ENCODE assay signal across 10 cellular contexts in genomic region chr10:101987136-101987535, GRCh38.
"Had no signal": no experiment of that assay in that cellular context is flagged by ENCODE, and none has a peak within 500 bp of the region (broad histone marks: within the 10 kb centered on the region; RNA-seq: fewer than 3 reads in every experiment).

No MANE protein-coding gene starts in this region.

- ATAC-seq: activated naive CD8-positive, alpha-beta T cell treated with anti-CD3 and anti-CD28 coated beads, Interleukin-2, amount 50 U/mL, for 24 hours; gastrocnemius medialis had no signal

- H3K4me1 ChIP-seq: gastrocnemius medialis had no signal

- H3K9me3 ChIP-seq: gastrocnemius medialis, heart left ventricle had no signal

- DNase-seq: activated CD4-positive, alpha-beta T cell treated with anti-CD3 and anti-CD28 coated beads, Interleukin-2, amount 10 ng/mL, durations not matched to agents 7 days and 5 days; activated CD4-positive, CD25-positive, alpha-beta regulatory T cell; activated CD8-positive, alpha-beta memory T cell treated with anti-CD3 and anti-CD28 coated beads, Interleukin-2, amount 50 U/mL, for 48 hours; activated gamma-delta T cell treated with Interleukin-2 at 50 U/mL for 16 hours; activated naive CD8-positive, alpha-beta T cell treated with anti-CD3 and anti-CD28 coated beads, Interleukin-2, amount 50 U/mL, for 24 hours; gastrocnemius medialis; stimulated activated CD4-positive, alpha-beta T cell treated with anti-CD3 and anti-CD28 coated beads, Interleukin-12 subunit alpha, Interleukin-12 subunit beta, amount 100 ng/mL, for 4 hours; stimulated activated CD4-positive, alpha-beta T cell treated with anti-CD3 and anti-CD28 coated beads, Interleukin-2, amount 100 ng/mL, for 24 hours had no signal

- H3K4me3 Mint-ChIP-seq: activated CD4-positive, alpha-beta T cell treated with anti-CD3 and anti-CD28 coated beads, Interleukin-2, amount 10 ng/mL, durations not matched to agents 7 days and 5 days; activated naive CD8-positive, alpha-beta T cell treated with anti-CD3 and anti-CD28 coated beads, Interleukin-2, amount 50 U/mL, for 24 hours had no signal

- H3K27ac ChIP-seq: gastrocnemius medialis had no signal

- H3K9me3 Mint-ChIP-seq: activated CD4-positive, alpha-beta T cell treated with anti-CD3 and anti-CD28 coated beads, Interleukin-2, amount 10 ng/mL, durations not matched to agents 7 days and 5 days; activated naive CD8-positive, alpha-beta T cell treated with anti-CD3 and anti-CD28 coated beads, Interleukin-2, amount 50 U/mL, for 24 hours had no signal

- H3K27me3 ChIP-seq: gastrocnemius medialis, heart left ventricle had no signal

- H3K27ac Mint-ChIP-seq: activated CD4-positive, alpha-beta T cell treated with anti-CD3 and anti-CD28 coated beads, Interleukin-2, amount 10 ng/mL, durations not matched to agents 7 days and 5 days had no signal

- H3K27me3 Mint-ChIP-seq: activated CD4-positive, alpha-beta T cell treated with anti-CD3 and anti-CD28 coated beads, Interleukin-2, amount 10 ng/mL, durations not matched to agents 7 days and 5 days; activated naive CD8-positive, alpha-beta T cell treated with anti-CD3 and anti-CD28 coated beads, Interleukin-2, amount 50 U/mL, for 24 hours had no signal

- H3K4me3 ChIP-seq: gastrocnemius medialis, heart left ventricle, lung had no signal
